ENCODE assay signal across 11 cellular contexts in the genomic region with DNA sequence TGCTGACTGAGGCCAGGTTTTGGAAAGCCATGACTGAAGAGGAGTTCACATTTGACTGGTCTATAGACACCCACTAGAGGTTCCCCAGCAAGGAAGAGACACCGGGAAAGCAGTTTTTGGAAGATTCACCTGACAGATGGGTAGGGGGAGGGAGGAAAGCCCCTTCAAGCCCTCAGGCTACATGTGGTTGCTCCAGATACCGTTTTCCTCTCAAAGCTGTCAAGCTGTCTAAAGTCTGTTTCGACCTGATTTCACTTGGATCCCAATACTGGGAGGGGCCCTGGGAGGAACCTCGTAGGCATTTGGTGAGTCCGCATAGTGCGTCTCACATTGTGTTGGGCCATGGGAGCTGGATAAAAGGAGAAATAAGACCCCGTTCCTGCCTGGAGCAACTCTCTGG. TPM values are rescaled to one million over a fixed set of nuclear protein-coding genes. Genes with fewer than 3 reads are reported as not detected.
DNase-seq lines count a peak whose midpoint lies in the region; ATAC-seq and TF ChIP-seq lines count a peak whose summit lies in the region.
"Had no signal": no experiment of that assay in that cellular context is flagged by ENCODE, and none has a peak within 500 bp of the region (broad histone marks: within the 10 kb centered on the region; RNA-seq: fewer than 3 reads in every experiment).

No MANE protein-coding gene starts in this region.

- peak; percentile 52 for DNase-seq in DMS 273 (lab: John Stamatoyannopoulos, UW; ENCODE audit: unreplicated experiment)
- no peak for DNase-seq in DMS 273 treated with DMSO at 0.1 percent for 48 hours (lab: John Stamatoyannopoulos, UW)
- no peak for DNase-seq in T-cell
- peak; percentile 20 for DNase-seq in spleen
- no peak for DNase-seq in NCI-H345 (lab: John Stamatoyannopoulos, UW)
- no peak for DNase-seq in activated effector memory CD4-positive, alpha-beta T cell treated with anti-CD3 and anti-CD28 coated beads, Interleukin-2, amount 50 U/mL, for 16 hours

- POLR2A ChIA-PET in T-cell (lab: Charles Lee) = interaction anchor here in 1 of 2 donors (0.6 kb wide), 1 partner anchor 13 kb away, joined by 6 read pairs; no protein-coding TSS in a partner anchor

- H3K27ac Mint-ChIP-seq in T-cell = peak overlapping the region in 1 of 2 donors; percentile 65

- H3K27me3 ChIP-seq in iPS-20b (ENCODE audit: insufficient read depth, low read length) (peaks cover 7% of the 10 kb centered on the region; the same call in 1 of the 2 replicates), spleen (replicated peaks in 1 of 7) (peaks cover 0 to 46% (median 14%) of the 10 kb centered on the region in 7 donors)
- H3K27me3 ChIP-seq: SJSA1 had no signal

- H3K4me3 ChIP-seq in iPS-20b (ENCODE audit: low read length) (peak overlapping the region; percentile 94; the same call in 1 of the 2 replicates), spleen (no peak overlapping the region)

- H3K27ac ChIP-seq in iPS-20b (ENCODE audit: low read length) = no peak overlapping the region
- peak overlapping the region in 2 of 8 donors; percentile 87 for H3K27ac ChIP-seq in spleen
- H3K27ac ChIP-seq: neutrophil, SJSA1 had no signal

- peak overlapping the region; percentile 88; the same call in 1 of the 2 replicates for H3K9ac ChIP-seq in iPS-20b (ENCODE audit: low read depth, low read length)

- H3K9me3 ChIP-seq in iPS-20b (ENCODE audit: insufficient read depth, low read depth, low read length) (no peaks in the 10 kb centered on the region), spleen (no peaks in the 10 kb centered on the region)
- H3K9me3 ChIP-seq: neutrophil, SJSA1 had no signal

- CTCF ChIA-PET in T-cell (lab: Charles Lee) = interaction anchor here in 1 of 2 donors (1.0 to 1.6 kb wide), 2 partner anchors 47 to 56 kb away, joined by 3 to 7 read pairs; no protein-coding TSS in a partner anchor

- H3K36me3 Mint-ChIP-seq in T-cell = no peaks in the 10 kb centered on the region

- peak overlapping the region; percentile 13 to 88 (median 47) for H3K4me3 Mint-ChIP-seq in T-cell

- H3K36me3 ChIP-seq in iPS-20b (ENCODE audit: insufficient read depth, low read depth, low read length) (no peaks in the 10 kb centered on the region), spleen (no peaks in the 10 kb centered on the region)
- H3K36me3 ChIP-seq: neutrophil had no signal

- H3K9me3 Mint-ChIP-seq in T-cell = no peaks in the 10 kb centered on the region

- TF ChIP-seq CTCF in spleen (IDR thresholded peaks at IDR 0.05 in 8 of 11, conservative IDR thresholded peaks at IDR 0.05 in 3 of 11) = no peak

- 56 to 65% (median 63%) methylated on average over 7 of the region's 7 CpGs for WGBS in spleen, 5 donors

- ATAC-seq in T-cell (replicated peaks in 1 of 4) (no peak), HG03135 (IDR thresholded peaks at IDR 0.05; ENCODE audit: unreplicated experiment) (no peak)

- H3K27me3 Mint-ChIP-seq in T-cell = peaks cover 0 to 3% of the 10 kb centered on the region in 2 donors

- TF ChIP-seq POLR2A in spleen (IDR thresholded peaks at IDR 0.05) = no peak

- H3K4me1 ChIP-seq in iPS-20b (ENCODE audit: insufficient read depth, low read length) (peaks cover 20% of the 10 kb centered on the region), spleen (peaks cover 5 to 59% (median 33%) of the 10 kb centered on the region in 6 donors)

- peaks cover 8 to 18% (median 15%) of the 10 kb centered on the region in 3 donors for H3K4me1 Mint-ChIP-seq in T-cell

- intact Hi-C loops in spleen (cut with DNase I; ENCODE audit: low total_unique reads) = no loop called here

RNA-seq across cellular contexts. Expression of a gene that starts 1.7 kb away (rescaled TPM):
- total RNA-seq in T-cell = 1 to 10 TPM; 5.9 to 8.1 (median 7.7) TPM
- total RNA-seq in spleen = 100 to 1,000 TPM; 103 to 216 (median 181) TPM
- polyA plus RNA-seq in spleen = 10 to 100 TPM in 2 of 3 donors, 1 to 10 TPM in 1; 8.9 to 24.0 (median 13.0) TPM

RNA-seq across cellular contexts. Expression of a gene that starts 15.4 kb away (rescaled TPM):
- total RNA-seq in T-cell = 100 to 1,000 TPM; 227 to 348 (median 341) TPM
- 100 to 1,000 TPM; 196 to 336 (median 280) TPM for total RNA-seq in spleen
- polyA plus RNA-seq in spleen = 100 to 1,000 TPM; 140 to 312 (median 241) TPM

RNA-seq across cellular contexts. Expression of a gene that starts 20.9 kb away (rescaled TPM):
- total RNA-seq in T-cell = not detected
- not detected for total RNA-seq in spleen
- not detected for polyA plus RNA-seq in spleen
- total RNA-seq: A172, SJSA1 had no signal

RNA-seq across cellular contexts. Expression of a gene that starts 37.6 kb away (rescaled TPM):
- total RNA-seq in T-cell (10 to 100 TPM in 3 of 5 donors, 1 to 10 TPM in 2; 4.2 to 21.6 (median 16.9) TPM), spleen (10 to 100 TPM; 14.8 to 25.0 (median 18.2) TPM)
- 10 to 100 TPM in 2 of 3 donors, 1 to 10 TPM in 1; 9.0 to 19.1 (median 13.2) TPM for polyA plus RNA-seq in spleen

RNA-seq across cellular contexts. Expression of a gene that starts 48.0 kb away (rescaled TPM):
- total RNA-seq in T-cell = 10 to 100 TPM; 10.7 to 26.1 (median 19.9) TPM
- 10 to 100 TPM; 13.3 to 17.1 (median 15.3) TPM for total RNA-seq in spleen
- polyA plus RNA-seq in spleen = 1 to 10 TPM; 4.5 to 5.1 (median 4.7) TPM

Comparison
In these comparisons a context has a peak if more than half of its experiments do, and no peak if none do; other contexts are left out.
1. DNase-seq: peak in DMS 273 (single experiment) and spleen (single experiment); none in DMS 273 treated with DMSO at 0.1 percent for 48 hours (single experiment), T-cell (0 of 34), NCI-H345 (single experiment) and activated effector memory CD4-positive, alpha-beta T cell treated with anti-CD3 and anti-CD28 coated beads, Interleukin-2, amount 50 U/mL, for 16 hours (single experiment).
2. RNA of a gene that starts 1.7 kb away (total RNA-seq): 103 to 216 TPM in spleen; 5.9 to 8.1 TPM in T-cell; every median in the first group is over 10 times any median in the second.